Comparison of ENCODE assay signal across 8 cellular contexts in the genomic region with DNA sequence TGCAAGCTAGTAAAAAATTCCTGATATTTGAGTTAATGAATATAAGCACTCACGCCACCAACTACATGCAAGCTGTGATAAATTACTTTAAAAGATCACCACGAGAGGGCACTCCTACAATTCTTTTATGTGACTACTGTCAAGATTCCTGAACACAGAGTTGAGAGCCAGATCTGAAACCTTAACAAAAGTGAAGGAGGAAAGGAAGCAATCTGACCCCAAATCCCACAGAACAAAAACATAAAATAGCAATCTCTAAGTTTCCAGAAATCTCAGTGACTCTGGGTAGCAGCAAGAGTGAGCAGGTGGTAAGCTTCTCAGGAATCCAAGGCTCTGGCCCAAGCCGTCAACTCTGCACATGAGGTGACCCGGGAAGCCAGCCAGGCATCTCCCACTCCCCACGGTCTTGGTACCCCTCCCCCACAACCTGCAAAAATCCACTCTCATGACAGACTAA. TPM values are rescaled to one million over a fixed set of nuclear protein-coding genes. Genes with fewer than 3 reads are reported as not detected.
DNase-seq lines count a peak whose midpoint lies in the region; ATAC-seq and TF ChIP-seq lines count a peak whose summit lies in the region.

No MANE protein-coding gene starts in this region.

- ATAC-seq in gastroesophageal sphincter (peak; percentile 72), GM18498 (IDR thresholded peaks at IDR 0.05; ENCODE audit: unreplicated experiment) (no peak)

- H3K9me3 Mint-ChIP-seq in activated naive CD4-positive, alpha-beta T cell treated with anti-CD3 and anti-CD28 coated beads for 36 hours, result no peaks in the 10 kb centered on the region
- H3K9me3 Mint-ChIP-seq in activated naive CD4-positive, alpha-beta T cell treated with anti-CD3 and anti-CD28 coated beads, Interleukin-2, amount 10 ng/mL, durations not matched to agents 7 days and 5 days, result no peaks in the 10 kb centered on the region

- H3K4me3 ChIP-seq in gastroesophageal sphincter, result no peak overlapping the region
- no peak overlapping the region for H3K4me3 ChIP-seq in ovary

- H3K4me3 Mint-ChIP-seq in activated naive CD4-positive, alpha-beta T cell treated with anti-CD3 and anti-CD28 coated beads for 36 hours, result no peak overlapping the region
- H3K4me3 Mint-ChIP-seq in activated naive CD4-positive, alpha-beta T cell treated with anti-CD3 and anti-CD28 coated beads, Interleukin-2, amount 10 ng/mL, durations not matched to agents 7 days and 5 days, result no peak overlapping the region

- H3K27me3 ChIP-seq in gastroesophageal sphincter (no peaks in the 10 kb centered on the region), ovary (no peaks in the 10 kb centered on the region)

- TF ChIP-seq EP300 in gastroesophageal sphincter (IDR thresholded peaks at IDR 0.05) (no peak), ovary (IDR thresholded peaks at IDR 0.05) (no peak)

- peaks cover 0 to 58% of the 10 kb centered on the region in 2 donors for H3K36me3 ChIP-seq in gastroesophageal sphincter
- H3K36me3 ChIP-seq in ovary, result no peaks in the 10 kb centered on the region

- peak; percentile 11 for DNase-seq in activated naive CD4-positive, alpha-beta T cell treated with anti-CD3 and anti-CD28 coated beads for 36 hours
- no peak for DNase-seq in activated naive CD4-positive, alpha-beta T cell treated with anti-CD3 and anti-CD28 coated beads, Interleukin-2, amount 10 ng/mL, durations not matched to agents 7 days and 5 days
- DNase-seq in NCI-H146 (lab: John Stamatoyannopoulos, UW) (peak; percentile 58), ovary (peak in 3 of 5 donors; percentile 37 to 46 (median 43))
- DNase-seq in effector CD8-positive, alpha-beta T cell (lab: John Stamatoyannopoulos, UW), result no peak

- peaks cover 0 to 15% (median 3%) of the 10 kb centered on the region in 3 donors for H3K4me1 ChIP-seq in gastroesophageal sphincter
- H3K4me1 ChIP-seq in ovary (ENCODE audit: insufficient read depth), result no peaks in the 10 kb centered on the region

- H3K27ac ChIP-seq in VCaP, result no peak overlapping the region
- peak overlapping the region in 3 of 4 donors; percentile 51 to 62 (median 52) for H3K27ac ChIP-seq in gastroesophageal sphincter
- H3K27ac ChIP-seq in ovary, result no peak overlapping the region

- H3K9me3 ChIP-seq in gastroesophageal sphincter (no peaks in the 10 kb centered on the region), ovary (no peaks in the 10 kb centered on the region)

- H3K4me1 Mint-ChIP-seq in activated naive CD4-positive, alpha-beta T cell treated with anti-CD3 and anti-CD28 coated beads for 36 hours (ENCODE audit: low read depth), result peaks cover 3% of the 10 kb centered on the region
- H3K4me1 Mint-ChIP-seq in activated naive CD4-positive, alpha-beta T cell treated with anti-CD3 and anti-CD28 coated beads, Interleukin-2, amount 10 ng/mL, durations not matched to agents 7 days and 5 days, result peaks cover 3% of the 10 kb centered on the region

- no peak for TF ChIP-seq POLR2A in gastroesophageal sphincter (IDR thresholded peaks at IDR 0.05)
- no peak for TF ChIP-seq POLR2A in ovary (IDR thresholded peaks at IDR 0.05)

- WGBS in gastroesophageal sphincter (ENCODE audit: low coverage in 1 of 2), 2 donors, result 2 to 3% methylated on average over 3 of the region's 5 CpGs
- 10 to 16% (median 13%) methylated on average over 5 of the region's 5 CpGs for WGBS in ovary, 3 donors

- H3K27me3 Mint-ChIP-seq in activated naive CD4-positive, alpha-beta T cell treated with anti-CD3 and anti-CD28 coated beads for 36 hours (ENCODE audit: low read depth), result no peaks in the 10 kb centered on the region
- no peaks in the 10 kb centered on the region for H3K27me3 Mint-ChIP-seq in activated naive CD4-positive, alpha-beta T cell treated with anti-CD3 and anti-CD28 coated beads, Interleukin-2, amount 10 ng/mL, durations not matched to agents 7 days and 5 days

- H3K36me3 Mint-ChIP-seq in activated naive CD4-positive, alpha-beta T cell treated with anti-CD3 and anti-CD28 coated beads for 36 hours (ENCODE audit: low read depth), result peaks cover 17% of the 10 kb centered on the region
- peaks cover 40% of the 10 kb centered on the region for H3K36me3 Mint-ChIP-seq in activated naive CD4-positive, alpha-beta T cell treated with anti-CD3 and anti-CD28 coated beads, Interleukin-2, amount 10 ng/mL, durations not matched to agents 7 days and 5 days

- CTCF ChIA-PET in activated naive CD4-positive, alpha-beta T cell treated with anti-CD3 and anti-CD28 coated beads for 36 hours (lab: Charles Lee), result interaction anchor here (0.6 to 7.4 kb wide), 36 partner anchors 8 to 117 kb away, joined by 3 to 114 read pairs (median 4); a partner anchor contains a TSS
- CTCF ChIA-PET in activated naive CD4-positive, alpha-beta T cell treated with anti-CD3 and anti-CD28 coated beads, Interleukin-2, amount 10 ng/mL, durations not matched to agents 7 days and 5 days (lab: Charles Lee), result interaction anchor here (0.7 to 3.0 kb wide), 20 partner anchors 13 to 180 kb away, joined by 3 to 85 read pairs (median 4); a partner anchor contains a TSS

- intact Hi-C loops in activated naive CD4-positive, alpha-beta T cell treated with anti-CD3 and anti-CD28 coated beads for 36 hours (cut with micrococcal nuclease), result loop anchor here (1.0 to 5.0 kb wide), 4 partner anchors 53 to 189 kb away; no protein-coding TSS in a partner anchor
- intact Hi-C loops in ovary (cut with DNase I), result loop anchor here (1.0 to 5.0 kb wide), 3 partner anchors 82 to 85 kb away; a partner anchor contains a TSS

- TF ChIP-seq CTCF in VCaP (conservative IDR thresholded peaks at IDR 0.05) (peak; percentile 83), gastroesophageal sphincter (IDR thresholded peaks at IDR 0.05) (peak; percentile 47 to 72 (median 66)), ovary (IDR thresholded peaks at IDR 0.05) (peak; percentile 38 to 70 (median 68))

- H3K27ac Mint-ChIP-seq in activated naive CD4-positive, alpha-beta T cell treated with anti-CD3 and anti-CD28 coated beads for 36 hours, result no peak overlapping the region
- no peak overlapping the region for H3K27ac Mint-ChIP-seq in activated naive CD4-positive, alpha-beta T cell treated with anti-CD3 and anti-CD28 coated beads, Interleukin-2, amount 10 ng/mL, durations not matched to agents 7 days and 5 days

RNA-seq across cellular contexts. Expression of a gene that starts 55.1 kb away (rescaled TPM):
- total RNA-seq in activated naive CD4-positive, alpha-beta T cell treated with anti-CD3 and anti-CD28 coated beads for 36 hours, result 10 to 100 TPM; 50.6 to 54.4 TPM
- total RNA-seq in gastroesophageal sphincter (100 to 1,000 TPM in 3 of 4 donors, 10 to 100 TPM in 1; 86.3 to 134 (median 104) TPM), ovary (10 to 100 TPM; 41.5 to 77.2 (median 70.5) TPM)
- polyA plus RNA-seq in ovary, result 100 to 1,000 TPM in 1 of 2 donors, 10 to 100 TPM in 1; 37.2 to 113 TPM

Comparison
In these comparisons a context has a peak if more than half of its experiments do, and no peak if none do; other contexts are left out.
1. DNase-seq: peak in activated naive CD4-positive, alpha-beta T cell treated with anti-CD3 and anti-CD28 coated beads for 36 hours (single experiment), NCI-H146 (single experiment) and ovary (3 of 5); none in activated naive CD4-positive, alpha-beta T cell treated with anti-CD3 and anti-CD28 coated beads, Interleukin-2, amount 10 ng/mL, durations not matched to agents 7 days and 5 days (single experiment) and effector CD8-positive, alpha-beta T cell (single experiment).
2. H3K27ac ChIP-seq: peak in gastroesophageal sphincter (3 of 4); none in VCaP (single experiment) and ovary (0 of 2).
3. Peak in every context shown above with its lines, with median percentiles within 50 percentile points of each other: CTCF ChIP-seq.